ENCODE assay signal across 8 cellular contexts in the genomic region with DNA sequence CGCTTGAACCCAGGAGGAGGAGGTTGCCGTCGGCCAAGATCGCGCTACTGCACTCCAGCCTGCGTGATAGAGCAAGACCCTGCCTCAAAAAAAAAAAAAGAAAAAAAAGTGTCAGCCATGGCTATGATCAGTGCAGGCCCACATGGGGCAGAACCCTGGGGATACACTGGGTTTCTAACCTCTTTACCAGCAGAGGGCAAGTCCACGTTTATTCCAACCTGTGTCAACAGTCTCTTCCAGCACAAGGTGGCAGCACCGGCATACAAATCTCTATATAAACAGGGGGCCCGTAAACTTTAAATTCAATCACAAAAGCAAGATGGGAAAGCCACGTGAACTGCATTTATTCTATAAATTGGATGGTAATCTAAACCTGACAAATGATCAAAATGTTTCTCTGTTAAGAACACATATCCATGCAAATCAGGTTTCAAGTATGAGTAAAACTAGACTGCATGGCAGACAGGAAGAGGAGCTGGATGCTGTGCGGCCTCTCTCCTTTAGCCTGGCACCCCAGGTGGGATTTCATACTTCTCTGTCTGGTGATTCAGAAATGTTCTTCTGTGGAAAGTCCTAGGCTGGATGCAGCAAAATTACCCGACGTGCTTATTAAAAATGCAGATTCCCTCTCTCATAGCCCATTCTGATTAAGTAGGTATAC. TPM values are rescaled to one million over a fixed set of nuclear protein-coding genes. Genes with fewer than 3 reads are reported as not detected.
DNase-seq lines count a peak whose midpoint lies in the region; ATAC-seq, FAIRE-seq and TF ChIP-seq lines count a peak whose summit lies in the region.

No MANE protein-coding gene starts in this region.

- peaks cover 39% of the 10 kb centered on the region for H3K4me1 Mint-ChIP-seq in endodermal cell
- peaks cover 27% of the 10 kb centered on the region for H3K4me1 Mint-ChIP-seq in stimulated activated effector memory CD8-positive, alpha-beta T cell treated with anti-CD3 and anti-CD28 coated beads, Interleukin-12 subunit alpha, Interleukin-12 subunit beta, amount 100 ng/mL, for 72 hours

- H3K9me3 ChIP-seq in endodermal cell (ENCODE audit: control insufficient read depth, low read length): no peaks in the 10 kb centered on the region

- 52 to 61% methylated on average over 4 to 13 of the region's 13 CpGs for WGBS in endodermal cell (ENCODE audit: insufficient coverage in 1 of 2, insufficient read length in 1 of 2), 2 experiments

- TF ChIP-seq CTCF in BJ (IDR thresholded peaks at IDR 0.05; ENCODE audit: insufficient read depth, low read depth, low read length): peak; percentile 88
- peak; percentile 99 for TF ChIP-seq CTCF in endodermal cell (conservative IDR thresholded peaks at IDR 0.05)

- ATAC-seq in stimulated activated effector memory CD8-positive, alpha-beta T cell treated with anti-CD3 and anti-CD28 coated beads, Interleukin-12 subunit alpha, Interleukin-12 subunit beta, amount 100 ng/mL, for 72 hours: peak; percentile 74

- H3K9ac ChIP-seq in endodermal cell (ENCODE audit: extremely low read depth, low read length, poor library complexity, severe bottlenecking): no peak overlapping the region

- H3K27me3 ChIP-seq in BJ (ENCODE audit: control insufficient read depth, insufficient read depth, low read length) (no peaks in the 10 kb centered on the region), endodermal cell (ENCODE audit: control insufficient read depth, insufficient read depth, low read length, poor library complexity, severe bottlenecking) (no peaks in the 10 kb centered on the region)

- CTCF ChIA-PET in BJ (lab: Yijun Ruan, JAX): interaction anchor here (0.5 to 7.2 kb wide), 36 partner anchors 15 to 555 kb away, joined by 3 to 129 read pairs (median 4); a partner anchor contains a TSS

- H3K9me3 Mint-ChIP-seq in endodermal cell: no peaks in the 10 kb centered on the region
- H3K9me3 Mint-ChIP-seq in stimulated activated effector memory CD8-positive, alpha-beta T cell treated with anti-CD3 and anti-CD28 coated beads, Interleukin-12 subunit alpha, Interleukin-12 subunit beta, amount 100 ng/mL, for 72 hours: no peaks in the 10 kb centered on the region

- DNase-seq in BJ (ENCODE audit: low read depth): no peak
- DNase-seq in GM19239 (ENCODE audit: insufficient read length, low spot score): peak; percentile 24
- peak; percentile 71 for DNase-seq in HTR-8/SVneo (ENCODE audit: insufficient read length, low spot score)
- DNase-seq in NOMO-1 (lab: John Stamatoyannopoulos, UW; ENCODE audit: unreplicated experiment in 2 of 2): peak; percentile 50 to 68
- peak; percentile 74 for DNase-seq in activated CD8-positive, alpha-beta memory T cell treated with anti-CD3 and anti-CD28 coated beads for 24 hours
- DNase-seq in endodermal cell: peak; percentile 91
- peak; percentile 71 for DNase-seq in midbrain (lab: John Stamatoyannopoulos, UW)
- DNase-seq in stimulated activated effector memory CD8-positive, alpha-beta T cell treated with anti-CD3 and anti-CD28 coated beads, Interleukin-12 subunit alpha, Interleukin-12 subunit beta, amount 100 ng/mL, for 72 hours (ENCODE audit: low spot score in 2 of 2): peak in 1 of 2 donors; percentile 71

- no peak overlapping the region for H3K4me3 ChIP-seq in BJ (ENCODE audit: low read depth, low read length)
- no peak overlapping the region for H3K4me3 ChIP-seq in endodermal cell (ENCODE audit: low read length)

- H3K27ac Mint-ChIP-seq in endodermal cell: peak overlapping the region; percentile 74
- H3K27ac Mint-ChIP-seq in stimulated activated effector memory CD8-positive, alpha-beta T cell treated with anti-CD3 and anti-CD28 coated beads, Interleukin-12 subunit alpha, Interleukin-12 subunit beta, amount 100 ng/mL, for 72 hours: no peak overlapping the region

- no peaks in the 10 kb centered on the region for H3K27me3 Mint-ChIP-seq in endodermal cell (ENCODE audit: insufficient read depth)

- no peak overlapping the region for H3K4me3 Mint-ChIP-seq in endodermal cell
- H3K4me3 Mint-ChIP-seq in stimulated activated effector memory CD8-positive, alpha-beta T cell treated with anti-CD3 and anti-CD28 coated beads, Interleukin-12 subunit alpha, Interleukin-12 subunit beta, amount 100 ng/mL, for 72 hours: no peak overlapping the region

- H3K36me3 ChIP-seq in BJ (ENCODE audit: control insufficient read depth, insufficient read depth, low read length) (no peaks in the 10 kb centered on the region), endodermal cell (ENCODE audit: control insufficient read depth, insufficient read depth, low read length) (no peaks in the 10 kb centered on the region)

- H3K27ac ChIP-seq in endodermal cell (ENCODE audit: low read depth, low read length): no peak overlapping the region

- H3K36me3 Mint-ChIP-seq in endodermal cell (ENCODE audit: low read depth): peaks cover 12% of the 10 kb centered on the region
- H3K36me3 Mint-ChIP-seq in stimulated activated effector memory CD8-positive, alpha-beta T cell treated with anti-CD3 and anti-CD28 coated beads, Interleukin-12 subunit alpha, Interleukin-12 subunit beta, amount 100 ng/mL, for 72 hours: no peaks in the 10 kb centered on the region

- FAIRE-seq in GM19239 (lab: Jason Lieb, UNC) (peak; percentile 83), HTR-8/SVneo (lab: Jason Lieb, UNC) (no peak)

- H3K4me1 ChIP-seq in endodermal cell (ENCODE audit: control insufficient read depth, insufficient read depth, low read length): peaks cover 29% of the 10 kb centered on the region

- POLR2A ChIA-PET in BJ (lab: Charles Lee): no interaction called here

RNA-seq across cellular contexts. Expression of a gene that starts 60.0 kb away (rescaled TPM):
- polyA plus RNA-seq in BJ (2011; rRNA removed): 1.4 and 4.3 TPM in 2 replicates
- 2.1 and 2.9 TPM in 2 replicates for polyA minus RNA-seq in BJ (2011; rRNA and poly(A)+ RNA removed)
- 10 to 100 TPM; 30.5 to 54.2 TPM for total RNA-seq in endodermal cell
- polyA plus RNA-seq in endodermal cell (2013, experiment 1 of 2): 4.3 TPM
- polyA plus RNA-seq in endodermal cell (2013, experiment 2 of 2): 5.1 TPM
